Comparison of ENCODE assay signal across 20 cellular contexts in genomic region chr1:7229186-7229585, GRCh38.
DNase-seq lines count a peak whose midpoint lies in the region; ATAC-seq, FAIRE-seq and TF ChIP-seq lines count a peak whose summit lies in the region.
"Had no signal": no experiment of that assay in that cellular context is flagged by ENCODE, and none has a peak within 500 bp of the region (broad histone marks: within the 10 kb centered on the region; RNA-seq: fewer than 3 reads in every experiment).

No MANE protein-coding gene starts in this region.

- H3K36me3 ChIP-seq in HepG2 (replicated peaks in 1 of 2; ENCODE audit: control insufficient read depth in 1 of 2, insufficient read depth in 2 of 2, low read length in 2 of 2) = no peaks in the 10 kb centered on the region
- no peaks in the 10 kb centered on the region for H3K36me3 ChIP-seq in right lobe of liver
- no peaks in the 10 kb centered on the region for H3K36me3 ChIP-seq in neuronal stem cell (replicated peaks in 1 of 2; ENCODE audit: control insufficient read depth in 2 of 2, insufficient read depth in 2 of 2, low read length in 2 of 2)
- no peaks in the 10 kb centered on the region for H3K36me3 ChIP-seq in A673 (ENCODE audit: insufficient read depth, low read length, poor library complexity, severe bottlenecking)
- H3K36me3 ChIP-seq: Peyer's patch, SJSA1 had no signal

- no peak overlapping the region for H3K4ac ChIP-seq in neuronal stem cell (ENCODE audit: low read length)

- H3K23ac ChIP-seq in neuronal stem cell (ENCODE audit: low read depth, low read length, poor library complexity) = no peak overlapping the region

- H2BK120ac ChIP-seq in neuronal stem cell (ENCODE audit: low read depth, low read length) = no peak overlapping the region

- BruUV-seq in HepG2 (replicated peaks; lab: Mats Ljungman, UMichigan) (no TSS peak), A673 (replicated peaks; lab: Mats Ljungman, UMichigan) (no TSS peak)

- H3K14ac ChIP-seq in neuronal stem cell (ENCODE audit: low read length) = no peak overlapping the region

- no peak overlapping the region for H2AK5ac ChIP-seq in neuronal stem cell (ENCODE audit: low read depth, low read length)

- 9% methylated on average over 3 of the region's 4 CpGs for WGBS in HepG2 (ENCODE audit: low lambda C conversion rate)
- 49% methylated on average over 4 of the region's 4 CpGs for WGBS in right lobe of liver (ENCODE audit: insufficient coverage, low coverage, low lambda C conversion rate, missing lambda C conversion rate)
- WGBS in neuronal stem cell (ENCODE audit: extremely low coverage in 2 of 2, insufficient read length in 2 of 2, insufficient replicate concordance in 1 of 2), 2 donors = no CpG with 5 or more reads among the region's 4 CpGs

- ATAC-seq in HepG2 (no peak), right lobe of liver (no peak)
- ATAC-seq: HCT116 had no signal

- H3K27ac ChIP-seq in HepG2 (ENCODE audit: extremely low read length, insufficient read depth, low read length) (no peak overlapping the region), right lobe of liver (no peak overlapping the region), neuronal stem cell (replicated peaks; ENCODE audit: low read length) (no peak overlapping the region), A673 (ENCODE audit: low read depth, low read length, poor library complexity, severe bottlenecking) (no peak overlapping the region)
- H3K27ac ChIP-seq: 22Rv1, HL-60, Peyer's patch, SJSA1 had no signal

- TF ChIP-seq CTCF in HepG2 (CRISPR knock-in tag; IDR thresholded peaks at IDR 0.05) (no peak), right lobe of liver (IDR thresholded peaks at IDR 0.05) (no peak), A673 (conservative IDR thresholded peaks at IDR 0.05; ENCODE audit: low read depth, low read length) (no peak)

- no peak overlapping the region for H3K4me2 ChIP-seq in HepG2 (ENCODE audit: low read depth, low read length)
- H3K4me2 ChIP-seq in neuronal stem cell (ENCODE audit: insufficient read depth, low read length, poor library complexity, severe bottlenecking) = no peak overlapping the region
- H3K4me2 ChIP-seq: GM23338 had no signal

- H4K8ac ChIP-seq in neuronal stem cell (ENCODE audit: low read depth, low read length) = no peak overlapping the region

- no peak for TF ChIP-seq RAD21 in HepG2 (CRISPR knock-in tag; IDR thresholded peaks at IDR 0.05)

- no peak for TF ChIP-seq POLR2A in HepG2 (IDR thresholded peaks at IDR 0.05; ENCODE audit: insufficient read depth in 1 of 2, low read depth in 2 of 2, low read length in 2 of 2)
- no peak for TF ChIP-seq POLR2A in right lobe of liver (IDR thresholded peaks at IDR 0.05)

- no peaks in the 10 kb centered on the region for H3K79me1 ChIP-seq in neuronal stem cell (ENCODE audit: low read depth, low read length)

- H4K91ac ChIP-seq in neuronal stem cell (ENCODE audit: low read depth, low read length, poor library complexity) = no peak overlapping the region

- H3K4me3 ChIP-seq in HepG2 (replicated peaks in 1 of 3; ENCODE audit: insufficient read depth in 1 of 3, low read depth in 2 of 3, low read length in 3 of 3) = no peak overlapping the region
- no peak overlapping the region for H3K4me3 ChIP-seq in right lobe of liver
- H3K4me3 ChIP-seq in neuronal stem cell (ENCODE audit: low read length in 2 of 2) = no peak overlapping the region
- no peak overlapping the region for H3K4me3 ChIP-seq in A673 (ENCODE audit: low read depth, low read length, poor library complexity, severe bottlenecking)
- H3K4me3 ChIP-seq: GM23338, Peyer's patch, SJSA1 had no signal

- peak overlapping the region; percentile 73 for H3K18ac ChIP-seq in neuronal stem cell (ENCODE audit: low read length)

- H3K4me1 ChIP-seq in HepG2 (ENCODE audit: insufficient read depth, low read length) (no peaks in the 10 kb centered on the region), right lobe of liver (no peaks in the 10 kb centered on the region), neuronal stem cell (ENCODE audit: control insufficient read depth in 2 of 2, insufficient read depth in 1 of 2, low read depth in 1 of 2, low read length in 2 of 2) (peaks cover 0 to 24% of the 10 kb centered on the region in 2 donors), A673 (ENCODE audit: insufficient read depth, low read length, poor library complexity, severe bottlenecking) (peaks cover under 1% of the 10 kb centered on the region)
- H3K4me1 ChIP-seq: Peyer's patch, SJSA1 had no signal

- no peak overlapping the region for H2BK5ac ChIP-seq in neuronal stem cell (ENCODE audit: low read length)

- no peak overlapping the region for H2BK12ac ChIP-seq in neuronal stem cell (ENCODE audit: low read length)

- in situ Hi-C loops in HepG2 (cut with HindIII; ENCODE audit: extremely low pct_ligation_motif_present, low pct_unique_long_range_greater_than_20kb) = no loop called here

- H2AFZ ChIP-seq in HepG2 (ENCODE audit: low read length) = no peak overlapping the region
- no peak overlapping the region for H2AFZ ChIP-seq in neuronal stem cell (ENCODE audit: low read length)
- H2AFZ ChIP-seq: GM23338 had no signal

- H3K9ac ChIP-seq in HepG2 (ENCODE audit: insufficient read depth, low read depth, low read length) = no peak overlapping the region
- H3K9ac ChIP-seq in neuronal stem cell (ENCODE audit: low read depth, low read length, poor library complexity) = peak overlapping the region; percentile 33

- no peaks in the 10 kb centered on the region for H4K20me1 ChIP-seq in HepG2 (ENCODE audit: insufficient read depth, low read length)

- no peaks in the 10 kb centered on the region for H3K79me2 ChIP-seq in HepG2 (ENCODE audit: insufficient read depth, low read length)

- H3K9me3 ChIP-seq in HepG2 (ENCODE audit: low read length) (no peaks in the 10 kb centered on the region), right lobe of liver (no peaks in the 10 kb centered on the region), neuronal stem cell (replicated peaks in 1 of 2; ENCODE audit: control insufficient read depth in 2 of 2, insufficient read depth in 1 of 2, low read depth in 1 of 2, low read length in 2 of 2) (no peaks in the 10 kb centered on the region), A673 (ENCODE audit: low read depth, low read length, poor library complexity, severe bottlenecking) (no peaks in the 10 kb centered on the region)
- H3K9me3 ChIP-seq: Peyer's patch, SJSA1 had no signal

- H3K27me3 ChIP-seq in HepG2 (ENCODE audit: control insufficient read depth in 1 of 2, insufficient read depth in 2 of 2, low read length in 2 of 2) = peaks cover 0 to 32% of the 10 kb centered on the region in 2 experiments; a peak in 1 of 5 replicates
- H3K27me3 ChIP-seq in right lobe of liver = no peaks in the 10 kb centered on the region
- no peaks in the 10 kb centered on the region for H3K27me3 ChIP-seq in neuronal stem cell (ENCODE audit: control insufficient read depth in 3 of 3, insufficient read depth in 3 of 3, low read depth in 1 of 3, low read length in 3 of 3)
- no peaks in the 10 kb centered on the region for H3K27me3 ChIP-seq in A673 (replicated peaks; ENCODE audit: insufficient read depth, low read depth, low read length, poor library complexity)
- H3K27me3 ChIP-seq: Peyer's patch, SJSA1 had no signal

- no peak overlapping the region for H2BK15ac ChIP-seq in neuronal stem cell (ENCODE audit: low read length)

- no peak for TF ChIP-seq EP300 in HepG2 (IDR thresholded peaks at IDR 0.05; ENCODE audit: low read depth in 2 of 2, low read length in 2 of 2)
- TF ChIP-seq EP300 in HepG2 (CRISPR knock-in tag; IDR thresholded peaks at IDR 0.05; ENCODE audit: borderline replicate concordance) = no peak

- FAIRE-seq in HepG2 (lab: Jason Lieb, UNC) = no peak
- FAIRE-seq: GM12891 had no signal

- intact Hi-C loops in HepG2 (cut with micrococcal nuclease; ENCODE audit: unreplicated experiment) (no loop called here), right lobe of liver (cut with DNase I) (loop anchor here (10.0 kb wide), 1 partner anchor 416 kb away; no protein-coding TSS in a partner anchor), A673 (cut with micrococcal nuclease; ENCODE audit: unreplicated experiment) (no loop called here)

- POLR2A ChIA-PET in HepG2 (lab: Yijun Ruan, JAX) = no interaction called here
- POLR2A ChIA-PET in A673 (lab: Charles Lee; ENCODE audit: low non-redundant PET) = no interaction called here

- DNase-seq in DMS153 (lab: John Stamatoyannopoulos, UW) = peak; percentile 48
- no peak for DNase-seq in DMS153 treated with DMSO at 0.1 percent for 48 hours (lab: John Stamatoyannopoulos, UW; ENCODE audit: unreplicated experiment)
- no peak for DNase-seq in HepG2 (ENCODE audit: low spot score)
- DNase-seq in right lobe of liver = no peak
- peak; percentile 9 for DNase-seq in SHP77 treated with DMSO at 0.1 percent for 48 hours (lab: John Stamatoyannopoulos, UW)
- no peak for DNase-seq in neuronal stem cell (ENCODE audit: low spot score)
- no peak for DNase-seq in activated effector memory CD4-positive, alpha-beta T cell treated with anti-CD3 and anti-CD28 coated beads, Interleukin-2, amount 50 U/mL, for 16 hours
- no peak for DNase-seq in A673 (ENCODE audit: low spot score)
- DNase-seq: KG1, NCI-H1105 treated with DMSO at 0.1 percent for 48 hours, NCI-H1694 treated with DMSO at 0.1 percent for 48 hours, NCI-H526 treated with DMSO at 0.1 percent for 48 hours, Peyer's patch, T-helper 1 cell had no signal

- CTCF ChIA-PET in HepG2 (lab: Yijun Ruan, JAX; ENCODE audit: low intra/inter-chr PET ratio, low total read pairs) (no interaction called here), A673 (lab: Charles Lee) (no interaction called here)

TF ChIP-seq in HepG2, 621 proteins besides CTCF, POLR2A, EP300 and RAD21:
- TF ChIP-seq ADNP (CRISPR knock-in tag; IDR thresholded peaks at IDR 0.05) (no peak), PTBP1 (IDR thresholded peaks at IDR 0.05; ENCODE audit: low read depth, low read length, poor library complexity, severe bottlenecking) (no peak), CBX1 (IDR thresholded peaks at IDR 0.05; ENCODE audit: low read depth) (no peak), HNRNPK (IDR thresholded peaks at IDR 0.05; ENCODE audit: low read depth, low read length, poor library complexity, severe bottlenecking) (peak; percentile 8)

Comparison
In these comparisons a context has a peak if more than half of its experiments do, and no peak if none do; other contexts are left out.
1. DNase-seq: peak in DMS153 (single experiment) and SHP77 treated with DMSO at 0.1 percent for 48 hours (single experiment); none in DMS153 treated with DMSO at 0.1 percent for 48 hours (single experiment), HepG2 (single experiment), right lobe of liver (0 of 3), neuronal stem cell (single experiment), activated effector memory CD4-positive, alpha-beta T cell treated with anti-CD3 and anti-CD28 coated beads, Interleukin-2, amount 50 U/mL, for 16 hours (single experiment) and A673 (single experiment).
2. intact Hi-C loops: an anchor here in right lobe of liver (10.0 kb wide); none called in HepG2 and A673.